ENCODE assay signal across 36 cellular contexts in the genomic region with DNA sequence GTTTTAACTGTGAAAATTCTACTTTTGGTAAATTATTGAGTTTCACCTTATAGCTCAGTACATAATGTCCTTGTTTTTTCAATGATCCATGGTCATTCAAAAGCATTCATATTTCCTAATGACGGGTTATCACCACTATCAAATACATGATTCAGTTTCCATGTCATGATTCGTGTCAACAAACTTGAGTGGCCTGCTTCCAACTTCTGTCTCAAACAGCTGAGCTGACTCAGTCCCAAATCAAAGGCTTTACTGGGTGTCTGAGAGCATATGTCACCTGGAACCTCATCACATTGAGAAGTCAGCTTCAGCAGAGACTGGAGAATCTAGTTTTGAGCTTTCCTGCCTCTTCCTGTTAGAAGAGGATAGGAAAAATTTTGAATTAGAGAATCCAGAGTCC. TPM values are rescaled to one million over a fixed set of nuclear protein-coding genes. Genes with fewer than 3 reads are reported as not detected.
DNase-seq lines count a peak whose midpoint lies in the region; ATAC-seq and TF ChIP-seq lines count a peak whose summit lies in the region.
"Had no signal": no experiment of that assay in that cellular context is flagged by ENCODE, and none has a peak within 500 bp of the region (broad histone marks: within the 10 kb centered on the region; RNA-seq: fewer than 3 reads in every experiment).

No MANE protein-coding gene starts in this region.

- CTCF ChIA-PET in HEK293T (lab: Yijun Ruan, JAX), result no interaction called here
- CTCF ChIA-PET in CD4-positive, alpha-beta memory T cell (lab: Charles Lee; ENCODE audit: partially characterized antibody), result no interaction called here

- POLR2A ChIA-PET in HEK293T (lab: Yijun Ruan, JAX), result no interaction called here
- POLR2A ChIA-PET in CD4-positive, alpha-beta memory T cell (lab: Charles Lee; ENCODE audit: partially characterized antibody), result no interaction called here

- H3K36me3 ChIP-seq in CD4-positive, alpha-beta memory T cell (ENCODE audit: insufficient read depth, low read length), result no peaks in the 10 kb centered on the region
- H3K36me3 ChIP-seq: ascending aorta, heart left ventricle, neural progenitor cell, pancreas, SJCRH30, thoracic aorta had no signal

- H3K9me3 ChIP-seq in CD4-positive, alpha-beta memory T cell (ENCODE audit: control insufficient read depth in 1 of 2, low read length in 2 of 2), result no peaks in the 10 kb centered on the region
- H3K9me3 ChIP-seq: A549, ascending aorta, heart left ventricle, pancreas, SJCRH30, thoracic aorta had no signal

- no peak overlapping the region for H3K27ac Mint-ChIP-seq in CD4-positive, alpha-beta memory T cell
- H3K27ac Mint-ChIP-seq: activated naive CD8-positive, alpha-beta T cell treated with anti-CD3 and anti-CD28 coated beads, Interleukin-2, amount 10 ng/mL, durations not matched to agents 7 days and 5 days; CD4-positive, CD25-positive, alpha-beta regulatory T cell; neural progenitor cell had no signal

- no peak for ATAC-seq in GM19397 (IDR thresholded peaks at IDR 0.05; ENCODE audit: unreplicated experiment)
- ATAC-seq: A549; heart left ventricle; pancreas; stimulated activated naive CD8-positive, alpha-beta T cell treated with anti-CD3 and anti-CD28 coated beads, Interleukin-15, Interleukin-2, amounts not matched to agents 100 U/mL and 50 U/mL, for 24 hours had no signal

- no peaks in the 10 kb centered on the region for H3K4me1 Mint-ChIP-seq in CD4-positive, alpha-beta memory T cell
- H3K4me1 Mint-ChIP-seq: activated naive CD8-positive, alpha-beta T cell treated with anti-CD3 and anti-CD28 coated beads, Interleukin-2, amount 10 ng/mL, durations not matched to agents 7 days and 5 days; CD4-positive, CD25-positive, alpha-beta regulatory T cell; neural progenitor cell had no signal

- no peak overlapping the region for H3K4me3 Mint-ChIP-seq in CD4-positive, alpha-beta memory T cell
- H3K4me3 Mint-ChIP-seq: activated naive CD8-positive, alpha-beta T cell treated with anti-CD3 and anti-CD28 coated beads, Interleukin-2, amount 10 ng/mL, durations not matched to agents 7 days and 5 days; CD4-positive, CD25-positive, alpha-beta regulatory T cell; neural progenitor cell had no signal

- no peak overlapping the region for H3K4me3 ChIP-seq in CD4-positive, alpha-beta memory T cell (ENCODE audit: low read length in 2 of 2)
- H3K4me3 ChIP-seq: A549, ascending aorta, coronary artery, heart left ventricle, neural progenitor cell, pancreas, PC-9, SJCRH30, thoracic aorta had no signal

- DNase-seq in Daoy (ENCODE audit: low read depth) (peak; percentile 54), M059J (ENCODE audit: low read depth) (peak; percentile 39), astrocyte of the hippocampus (ENCODE audit: low read depth, low spot score) (peak; percentile 6), kidney tubule cell (ENCODE audit: low spot score) (peak; percentile 43), HEK293T (ENCODE audit: extremely low spot score) (no peak)
- no peak for DNase-seq in stimulated activated naive CD4-positive, alpha-beta T cell treated with Interleukin-2 at 50 U/mL for 16 hours (lab: John Stamatoyannopoulos, UW)
- no peak for DNase-seq in CD4-positive, alpha-beta memory T cell
- DNase-seq: activated gamma-delta T cell treated with Interleukin-2 at 50 U/mL for 16 hours; activated naive CD8-positive, alpha-beta T cell treated with anti-CD3 and anti-CD28 coated beads, Interleukin-2, amount 10 ng/mL, durations not matched to agents 7 days and 5 days; activated T-cell treated with anti-CD3 and anti-CD28 coated beads, Interleukin-2, amount 50 U/mL, for 48 hours; AML-193; caudate nucleus; CD4-positive, CD25-positive, alpha-beta regulatory T cell; effector CD8-positive, alpha-beta T cell; EL; foreskin melanocyte; heart left ventricle; kidney; NCI-H1048; NCI-H2171; NCI-H524; NK-92 treated with Interleukin-12 subunit alpha and Interleukin-12 subunit beta, amount 100 ng/mL, for 24 hours; pancreas; PC-9; retina; SJCRH30; small intestine; stimulated activated naive CD8-positive, alpha-beta T cell treated with anti-CD3 and anti-CD28 coated beads, Interleukin-15, Interleukin-2, amounts not matched to agents 100 U/mL and 50 U/mL, for 24 hours had no signal

- no peaks in the 10 kb centered on the region for H3K27me3 ChIP-seq in CD4-positive, alpha-beta memory T cell (ENCODE audit: insufficient read depth, low read length)
- H3K27me3 ChIP-seq: ascending aorta, heart left ventricle, neural progenitor cell, pancreas had no signal

- peaks cover 0 to 5% of the 10 kb centered on the region in 2 donors for H3K27me3 Mint-ChIP-seq in CD4-positive, alpha-beta memory T cell
- H3K27me3 Mint-ChIP-seq: CD4-positive, CD25-positive, alpha-beta regulatory T cell had no signal

- H3K36me3 Mint-ChIP-seq in CD4-positive, alpha-beta memory T cell, result no peaks in the 10 kb centered on the region
- H3K36me3 Mint-ChIP-seq: activated naive CD8-positive, alpha-beta T cell treated with anti-CD3 and anti-CD28 coated beads, Interleukin-2, amount 10 ng/mL, durations not matched to agents 7 days and 5 days; CD4-positive, CD25-positive, alpha-beta regulatory T cell; neural progenitor cell had no signal

- H3K9me3 Mint-ChIP-seq in CD4-positive, alpha-beta memory T cell, result peaks cover 0 to 2% (median 0%) of the 10 kb centered on the region in 8 donors
- H3K9me3 Mint-ChIP-seq: activated naive CD8-positive, alpha-beta T cell treated with anti-CD3 and anti-CD28 coated beads, Interleukin-2, amount 10 ng/mL, durations not matched to agents 7 days and 5 days; CD4-positive, CD25-positive, alpha-beta regulatory T cell had no signal

- H3K27ac ChIP-seq in CD4-positive, alpha-beta memory T cell (ENCODE audit: low read depth, low read length), result no peak overlapping the region
- H3K27ac ChIP-seq: A549, ascending aorta, coronary artery, heart left ventricle, neural progenitor cell, pancreas, PC-9, SJCRH30, thoracic aorta had no signal

- no peaks in the 10 kb centered on the region for H3K4me1 ChIP-seq in CD4-positive, alpha-beta memory T cell (ENCODE audit: insufficient read depth, low read length)
- H3K4me1 ChIP-seq: A549, ascending aorta, neural progenitor cell, pancreas, SJCRH30 had no signal

- intact Hi-C loops in CD4-positive, alpha-beta memory T cell (cut with micrococcal nuclease), result no loop called here

TF ChIP-seq in HEK293T, 16 proteins besides CTCF, POLR2A, EP300 and RAD21:
- no peak for TF ChIP-seq FOXM1 (IDR thresholded peaks at IDR 0.05; ENCODE audit: borderline replicate concordance)
- no peak for TF ChIP-seq HDGF (IDR thresholded peaks at IDR 0.05; ENCODE audit: borderline replicate concordance)
- TF ChIP-seq ELF4 (IDR thresholded peaks at IDR 0.05), result no peak
- no peak for TF ChIP-seq FOXA1 (IDR thresholded peaks at IDR 0.05)
- no peak for TF ChIP-seq ARNT (IDR thresholded peaks at IDR 0.05)

RNA-seq across cellular contexts. Expression of a gene that starts 40.3 kb away (rescaled TPM):
- total RNA-seq in Daoy (2014; rRNA removed; shearing (Covaris generic)), result 0.09 and 0.51 TPM in 2 replicates
- total RNA-seq in M059J (2014; rRNA removed; shearing (Covaris generic)), result not detected in 2 replicates
- not detected for total RNA-seq in CD4-positive, alpha-beta memory T cell
- polyA plus RNA-seq in CD4-positive, alpha-beta memory T cell, result not detected
- total RNA-seq: activated naive CD8-positive, alpha-beta T cell treated with anti-CD3 and anti-CD28 coated beads, Interleukin-2, amount 10 ng/mL, durations not matched to agents 7 days and 5 days; ascending aorta; CD4-positive, CD25-positive, alpha-beta regulatory T cell; H1; liver; PC-9 had no signal
- polyA plus RNA-seq: CD4-positive, CD25-positive, alpha-beta regulatory T cell; liver; pancreas had no signal

Comparison
In these comparisons a context has a peak if more than half of its experiments do, and no peak if none do; other contexts are left out.
1. DNase-seq: peak in Daoy (single experiment), M059J (single experiment), astrocyte of the hippocampus (single experiment) and kidney tubule cell (single experiment); none in stimulated activated naive CD4-positive, alpha-beta T cell treated with Interleukin-2 at 50 U/mL for 16 hours (single experiment), HEK293T (single experiment) and CD4-positive, alpha-beta memory T cell (0 of 5).